7 cellular contexts compared by ENCODE assay signal in genomic region chr3:115783426-115783825, GRCh38.
A peak's percentile ranks its signal among the peaks of the same experiment; 100 is the strongest.
DNase-seq lines count a peak whose midpoint lies in the region; ATAC-seq and TF ChIP-seq lines count a peak whose summit lies in the region.
"Not testable (repeated sequence)": the region's sequence is repeated elsewhere in the genome, so short reads cannot be mapped to it uniquely, and the experiment has no call there.

No MANE protein-coding gene starts in this region.

- not testable (repeated sequence) for H3K4me1 ChIP-seq in NT2/D1 (ENCODE audit: insufficient read depth, insufficient read length); mucosa of rectum (ENCODE audit: control insufficient read depth in 2 of 2, insufficient read depth in 2 of 2, low read length in 2 of 2)
- H3K4me1 ChIP-seq in gastroesophageal sphincter (peaks cover 0 to 21% (median 0%) of the 10 kb centered on the region in 3 donors), skeletal muscle satellite cell (ENCODE audit: control insufficient read depth, insufficient read depth, low read length) (peaks cover 25% of the 10 kb centered on the region)

- H3K27me3 Mint-ChIP-seq in activated CD4-positive, alpha-beta memory T cell treated with anti-CD3 and anti-CD28 coated beads, Interleukin-2, amount 10 ng/mL, durations not matched to agents 7 days and 5 days; central memory CD8-positive, alpha-beta T cell: not testable (repeated sequence)

- DNase-seq in GM12864 (ENCODE audit: low read depth); NT2/D1 (ENCODE audit: low read depth, low spot score); activated CD4-positive, alpha-beta memory T cell treated with anti-CD3 and anti-CD28 coated beads, Interleukin-2, amount 10 ng/mL, durations not matched to agents 7 days and 5 days; central memory CD8-positive, alpha-beta T cell (ENCODE audit: low spot score in 2 of 2): not testable (repeated sequence)

- H3K36me3 Mint-ChIP-seq in activated CD4-positive, alpha-beta memory T cell treated with anti-CD3 and anti-CD28 coated beads, Interleukin-2, amount 10 ng/mL, durations not matched to agents 7 days and 5 days (ENCODE audit: low read depth); central memory CD8-positive, alpha-beta T cell (ENCODE audit: insufficient read depth): not testable (repeated sequence)

- TF ChIP-seq POLR2A in gastroesophageal sphincter (IDR thresholded peaks at IDR 0.05): not testable (repeated sequence)

- CTCF ChIA-PET in activated CD4-positive, alpha-beta memory T cell treated with anti-CD3 and anti-CD28 coated beads, Interleukin-2, amount 10 ng/mL, durations not matched to agents 7 days and 5 days (lab: Charles Lee): interaction anchor here (0.7 to 4.0 kb wide), 28 partner anchors 8 to 951 kb away, joined by 3 to 38 read pairs (median 4); no protein-coding TSS in a partner anchor

- H3K27ac ChIP-seq in gastroesophageal sphincter: peak overlapping the region in 3 of 4 donors; percentile 94 to 95 (median 95)
- H3K27ac ChIP-seq in mucosa of rectum (ENCODE audit: low read depth in 2 of 2, low read length in 2 of 2): not testable (repeated sequence)

- TF ChIP-seq CTCF in GM12864 (IDR thresholded peaks at IDR 0.05; ENCODE audit: low read depth, low read length, missing control alignments); gastroesophageal sphincter (IDR thresholded peaks at IDR 0.05): not testable (repeated sequence)

- peaks cover 15% of the 10 kb centered on the region for H3K4me1 Mint-ChIP-seq in activated CD4-positive, alpha-beta memory T cell treated with anti-CD3 and anti-CD28 coated beads, Interleukin-2, amount 10 ng/mL, durations not matched to agents 7 days and 5 days
- H3K4me1 Mint-ChIP-seq in central memory CD8-positive, alpha-beta T cell: peaks cover 16% of the 10 kb centered on the region

- not testable (repeated sequence) for ATAC-seq in central memory CD8-positive, alpha-beta T cell (replicated peaks; ENCODE audit: extremely low read depth, poor library complexity, severe bottlenecking); gastroesophageal sphincter

- not testable (repeated sequence) for H3K9me3 ChIP-seq in NT2/D1 (ENCODE audit: insufficient read depth, low read length); gastroesophageal sphincter; mucosa of rectum (ENCODE audit: control insufficient read depth in 2 of 2, low read length in 2 of 2); skeletal muscle satellite cell (replicated peaks; ENCODE audit: low read length)

- POLR2A ChIA-PET in activated CD4-positive, alpha-beta memory T cell treated with anti-CD3 and anti-CD28 coated beads, Interleukin-2, amount 10 ng/mL, durations not matched to agents 7 days and 5 days (lab: Charles Lee): interaction anchor here (1.2 to 1.9 kb wide), 4 partner anchors 9 to 637 kb away, joined by 3 to 13 read pairs (median 10); partner anchors contain the start of gene ZBTB20

- not testable (repeated sequence) for TF ChIP-seq EP300 in gastroesophageal sphincter (IDR thresholded peaks at IDR 0.05)

- not testable (repeated sequence) for H3K9ac ChIP-seq in NT2/D1 (ENCODE audit: insufficient read length, low read depth); mucosa of rectum (ENCODE audit: low read depth in 1 of 2, low read length in 2 of 2)
- peak overlapping the region; percentile 89 for H3K9ac ChIP-seq in skeletal muscle satellite cell (ENCODE audit: low read depth, low read length)

- not testable (repeated sequence) for H3K9me3 Mint-ChIP-seq in activated CD4-positive, alpha-beta memory T cell treated with anti-CD3 and anti-CD28 coated beads, Interleukin-2, amount 10 ng/mL, durations not matched to agents 7 days and 5 days; central memory CD8-positive, alpha-beta T cell

- H3K36me3 ChIP-seq in NT2/D1 (ENCODE audit: insufficient read depth, insufficient read length, low read length); gastroesophageal sphincter; mucosa of rectum (ENCODE audit: control insufficient read depth in 2 of 2, insufficient read depth in 2 of 2, low read length in 2 of 2); skeletal muscle satellite cell (ENCODE audit: insufficient read depth, low read length): not testable (repeated sequence)

- 31 to 40% methylated on average over 6 to 7 of the region's 13 CpGs for WGBS in gastroesophageal sphincter (ENCODE audit: low coverage in 1 of 2), 2 donors

- H3K27ac Mint-ChIP-seq in activated CD4-positive, alpha-beta memory T cell treated with anti-CD3 and anti-CD28 coated beads, Interleukin-2, amount 10 ng/mL, durations not matched to agents 7 days and 5 days: not testable (repeated sequence)
- peak overlapping the region; percentile 94 for H3K27ac Mint-ChIP-seq in central memory CD8-positive, alpha-beta T cell (ENCODE audit: low read depth)

- H3K27me3 ChIP-seq in NT2/D1 (ENCODE audit: insufficient read depth, insufficient read length); gastroesophageal sphincter; mucosa of rectum (ENCODE audit: control insufficient read depth in 2 of 2, insufficient read depth in 2 of 2, low read length in 2 of 2); skeletal muscle satellite cell (ENCODE audit: control insufficient read depth, insufficient read depth, low read length): not testable (repeated sequence)

- peak overlapping the region; percentile 88 for H3K4me3 Mint-ChIP-seq in activated CD4-positive, alpha-beta memory T cell treated with anti-CD3 and anti-CD28 coated beads, Interleukin-2, amount 10 ng/mL, durations not matched to agents 7 days and 5 days
- H3K4me3 Mint-ChIP-seq in central memory CD8-positive, alpha-beta T cell: peak overlapping the region; percentile 76

- H3K4me3 ChIP-seq in GM12864 (ENCODE audit: low read depth, low read length) (peak overlapping the region; percentile 48; the same call in 1 of the 2 replicates), NT2/D1 (ENCODE audit: insufficient read length, low read depth) (peak overlapping the region; percentile 26), gastroesophageal sphincter (peak overlapping the region in 1 of 2 donors; percentile 84), mucosa of rectum (ENCODE audit: low read length in 2 of 2) (peak overlapping the region; percentile 55 to 74), skeletal muscle satellite cell (ENCODE audit: low read length) (peak overlapping the region; percentile 77)

- peak overlapping the region; percentile 88 for H3K4me2 ChIP-seq in skeletal muscle satellite cell (ENCODE audit: low read length)
